9 cellular contexts compared by ENCODE assay signal in genomic region chr6:36986704-36987047, GRCh38. TPM values are rescaled to one million over a fixed set of nuclear protein-coding genes. Genes with fewer than 3 reads are reported as not detected.
DNase-seq lines count a peak whose midpoint lies in the region; ATAC-seq, FAIRE-seq and TF ChIP-seq lines count a peak whose summit lies in the region.
"Had no signal": no experiment of that assay in that cellular context is flagged by ENCODE, and none has a peak within 500 bp of the region (broad histone marks: within the 10 kb centered on the region; RNA-seq: fewer than 3 reads in every experiment).

No MANE protein-coding gene starts in this region.

- no peaks in the 10 kb centered on the region for H3K9me3 ChIP-seq in A549
- H3K9me3 ChIP-seq in thoracic aorta = no peaks in the 10 kb centered on the region

- no peaks in the 10 kb centered on the region for H3K27me3 Mint-ChIP-seq in activated naive CD8-positive, alpha-beta T cell treated with anti-CD3 and anti-CD28 coated beads for 36 hours

- POLR2A ChIA-PET in A549 (lab: Yijun Ruan, JAX) = interaction anchor here (1.0 to 1.5 kb wide), 4 partner anchors 12 to 148 kb away, joined by 3 to 11 read pairs (median 6); partner anchors contain the start of gene PPIL1

- H3K27ac ChIP-seq in A549 (peak overlapping the region; percentile 98 to 100), layer of hippocampus (ENCODE audit: low read depth, low read length) (peak overlapping the region; percentile 99), thoracic aorta (peak overlapping the region; percentile 96 to 97)

- no peak for TF ChIP-seq CTCF in A549 (IDR thresholded peaks at IDR 0.05)
- no peak for TF ChIP-seq CTCF in thoracic aorta (IDR thresholded peaks at IDR 0.05)

- ATAC-seq in A549 = peak; percentile 27 to 42; a peak in 4 of 6 replicates
- no peak for ATAC-seq in thoracic aorta (ENCODE audit: insufficient number of reproducible peaks, low FRiP score, low read depth)
- ATAC-seq in GM19452 (IDR thresholded peaks at IDR 0.05; ENCODE audit: unreplicated experiment) = no peak

- peaks cover 25% of the 10 kb centered on the region for H3K4me1 ChIP-seq in A549
- peaks cover 27 to 44% of the 10 kb centered on the region in 2 donors for H3K4me1 ChIP-seq in thoracic aorta (ENCODE audit: control insufficient read depth in 1 of 2, low read depth in 2 of 2)

- TF ChIP-seq POLR2A in A549 (IDR thresholded peaks at IDR 0.05; ENCODE audit: low read length) = no peak

- H3K4me3 Mint-ChIP-seq in activated naive CD8-positive, alpha-beta T cell treated with anti-CD3 and anti-CD28 coated beads for 36 hours = peak overlapping the region; percentile 97

- CTCF ChIA-PET in A549 (lab: Yijun Ruan, JAX) = interaction anchor here (0.6 to 1.5 kb wide), 2 partner anchors 32 to 185 kb away, joined by 3 read pairs; no protein-coding TSS in a partner anchor

- WGBS in A549 (ENCODE audit: missing lambda C conversion rate) = 11% methylated on average over 6 of the region's 8 CpGs

- H3K27ac Mint-ChIP-seq in activated naive CD8-positive, alpha-beta T cell treated with anti-CD3 and anti-CD28 coated beads for 36 hours = peak overlapping the region; percentile 97

- H3K4me3 ChIP-seq in A549 (peak overlapping the region; percentile 100), H7 (ENCODE audit: insufficient read depth, low read depth, low read length) (peak overlapping the region; percentile 96), thoracic aorta (peak overlapping the region; percentile 99)

- FAIRE-seq in A549 (lab: Jason Lieb, UNC) = no peak

- DNase-seq in A549 (ENCODE audit: low read depth in 1 of 2, low spot score in 1 of 2) (no peak), H7 (no peak), thoracic aorta (ENCODE audit: low spot score) (no peak)
- DNase-seq in activated naive CD8-positive, alpha-beta T cell treated with anti-CD3 and anti-CD28 coated beads for 36 hours = no peak
- DNase-seq in stimulated activated CD4-positive, alpha-beta T cell treated with anti-CD3 and anti-CD28 coated beads, Interleukin-2, amount 100 ng/mL, for 48 hours = no peak
- DNase-seq in activated effector memory CD4-positive, alpha-beta T cell treated with anti-CD3 and anti-CD28 coated beads, Interleukin-2, amount 50 U/mL, for 16 hours = no peak

- H3K36me3 ChIP-seq in H7 (replicated peaks; ENCODE audit: control insufficient read depth, insufficient read depth, low read length) (no peaks in the 10 kb centered on the region), thoracic aorta (no peaks in the 10 kb centered on the region)

- H3K4me2 ChIP-seq in A549 = peak overlapping the region; percentile 81

- peaks cover 4% of the 10 kb centered on the region for H3K36me3 Mint-ChIP-seq in activated naive CD8-positive, alpha-beta T cell treated with anti-CD3 and anti-CD28 coated beads for 36 hours

- H3K4me1 Mint-ChIP-seq in activated naive CD8-positive, alpha-beta T cell treated with anti-CD3 and anti-CD28 coated beads for 36 hours = peaks cover 11% of the 10 kb centered on the region

- TF ChIP-seq EP300 in A549 (IDR thresholded peaks at IDR 0.05) = no peak

- no peaks in the 10 kb centered on the region for H3K9me3 Mint-ChIP-seq in activated naive CD8-positive, alpha-beta T cell treated with anti-CD3 and anti-CD28 coated beads for 36 hours

- H3K27me3 ChIP-seq in H7 (ENCODE audit: control insufficient read depth, insufficient read depth, low read length) (no peaks in the 10 kb centered on the region), layer of hippocampus (ENCODE audit: control insufficient read depth, insufficient read depth, low read length) (no peaks in the 10 kb centered on the region), thoracic aorta (replicated peaks; ENCODE audit: insufficient read depth) (no peaks in the 10 kb centered on the region)

- TF ChIP-seq RAD21 in A549 (conservative IDR thresholded peaks at IDR 0.05 in 1 of 2, IDR thresholded peaks at IDR 0.05 in 1 of 2) = no peak

TF ChIP-seq in A549, 52 proteins besides CTCF, POLR2A, EP300 and RAD21 (continues in another document):
- TF ChIP-seq CBX8 (IDR thresholded peaks at IDR 0.05) = no peak
- TF ChIP-seq ELK1 (IDR thresholded peaks at IDR 0.05; ENCODE audit: low read depth, low read length) = no peak
- no peak for TF ChIP-seq SMC3 (IDR thresholded peaks at IDR 0.05)
- TF ChIP-seq MYC (IDR thresholded peaks at IDR 0.05; ENCODE audit: borderline replicate concordance, low read length) = no peak
- no peak for TF ChIP-seq HMGXB4 (CRISPR knock-in tag; IDR thresholded peaks at IDR 0.05; ENCODE audit: borderline replicate concordance)
- no peak for TF ChIP-seq CEBPB (IDR thresholded peaks at IDR 0.05)
- TF ChIP-seq ESRRA (IDR thresholded peaks at IDR 0.05; ENCODE audit: borderline replicate concordance, low read length) = no peak
- no peak for TF ChIP-seq HOXA7 (CRISPR knock-in tag; IDR thresholded peaks at IDR 0.05)
- TF ChIP-seq MAZ (IDR thresholded peaks at IDR 0.05; ENCODE audit: borderline replicate concordance, low read depth, low read length) = no peak
- TF ChIP-seq EHF (CRISPR knock-in tag; IDR thresholded peaks at IDR 0.05) = no peak
- TF ChIP-seq HES2 (IDR thresholded peaks at IDR 0.05) = no peak
- TF ChIP-seq FOSL2 (IDR thresholded peaks at IDR 0.05) = no peak
- no peak for TF ChIP-seq FOSL2 (CRISPR knock-in tag; IDR thresholded peaks at IDR 0.05)
- TF ChIP-seq PBX3 (IDR thresholded peaks at IDR 0.05) = no peak
- no peak for TF ChIP-seq JUNB (IDR thresholded peaks at IDR 0.05)
- TF ChIP-seq CHD4 (IDR thresholded peaks at IDR 0.05; ENCODE audit: borderline replicate concordance) = no peak
- no peak for TF ChIP-seq TFCP2L1 (CRISPR knock-in tag; IDR thresholded peaks at IDR 0.05)
- no peak for TF ChIP-seq HOXB13 (CRISPR knock-in tag; IDR thresholded peaks at IDR 0.05; ENCODE audit: low read depth)

RNA-seq across cellular contexts. Expression of gene MTCH1, which starts 0.7 kb away (rescaled TPM):
- 65.4 and 69.4 TPM in 2 replicates for polyA plus RNA-seq in A549 (2011; rRNA removed)
- polyA plus RNA-seq in A549 (2012; cell fraction: cytosol; rRNA removed) = 91.5 and 112 TPM in 2 replicates
- 117 and 143 TPM in 2 replicates for polyA plus RNA-seq in A549 (2012; cell fraction: nucleus; rRNA removed)
- polyA plus RNA-seq in A549 (2017; fragmentation: RNase III; extraction: RNeasy Plus Mini Kit Qiagen cat#74134 plus additional on column Dnase treatment) = 99.8 to 112 TPM (median 111 TPM) in 3 replicates
- 86.0 and 88.0 TPM in 2 replicates for polyA minus RNA-seq in A549 (2011; rRNA and poly(A)+ RNA removed)
- total RNA-seq in H7 (2014; rRNA removed; shearing (Covaris generic)) = 286 and 299 TPM in 2 replicates
- total RNA-seq in activated naive CD8-positive, alpha-beta T cell treated with anti-CD3 and anti-CD28 coated beads for 36 hours = 100 to 1,000 TPM; 102 to 103 TPM
- 100 to 1,000 TPM; 237 to 273 TPM for total RNA-seq in thoracic aorta

RNA-seq across cellular contexts. Expression of gene FGD2, which starts 18.8 kb away (rescaled TPM):
- polyA plus RNA-seq in A549 (2011; rRNA removed) = not detected in 2 replicates
- not detected in 2 replicates for polyA plus RNA-seq in A549 (2012; cell fraction: cytosol; rRNA removed)
- polyA plus RNA-seq in A549 (2012; cell fraction: nucleus; rRNA removed) = 0.06 TPM in 1 of 2 replicates, not detected in the other
- polyA plus RNA-seq in A549 (2017; fragmentation: RNase III; extraction: RNeasy Plus Mini Kit Qiagen cat#74134 plus additional on column Dnase treatment) = not detected in 3 replicates
- polyA minus RNA-seq in A549 (2011; rRNA and poly(A)+ RNA removed) = not detected in 2 replicates
- total RNA-seq in H7 (2014; rRNA removed; shearing (Covaris generic)) = 0.04 and 0.17 TPM in 2 replicates
- total RNA-seq in activated naive CD8-positive, alpha-beta T cell treated with anti-CD3 and anti-CD28 coated beads for 36 hours = 1 to 10 TPM; 1.7 to 1.8 TPM
- total RNA-seq in thoracic aorta = 10 to 100 TPM; 27.5 to 52.5 TPM
- total RNA-seq: glomerular endothelial cell had no signal

RNA-seq across cellular contexts. Expression of gene PI16, which starts 32.1 kb away (rescaled TPM):
- not detected in 2 replicates for polyA plus RNA-seq in A549 (2011; rRNA removed)
- polyA plus RNA-seq in A549 (2012; cell fraction: cytosol; rRNA removed) = 0.05 TPM in 1 of 2 replicates, not detected in the other
- polyA plus RNA-seq in A549 (2012; cell fraction: nucleus; rRNA removed) = 0.02 TPM in 1 of 2 replicates, not detected in the other
- polyA plus RNA-seq in A549 (2017; fragmentation: RNase III; extraction: RNeasy Plus Mini Kit Qiagen cat#74134 plus additional on column Dnase treatment) = not detected in 3 replicates
- polyA minus RNA-seq in A549 (2011; rRNA and poly(A)+ RNA removed) = not detected in 2 replicates
- total RNA-seq in H7 (2014; rRNA removed; shearing (Covaris generic)) = not detected in 2 replicates
- total RNA-seq in activated naive CD8-positive, alpha-beta T cell treated with anti-CD3 and anti-CD28 coated beads for 36 hours = under 1 TPM; 0.18 to 0.39 TPM
- 10 to 100 TPM; 44.3 to 89.7 TPM for total RNA-seq in thoracic aorta

Comparison
In these comparisons a context has a peak if more than half of its experiments do, and no peak if none do; other contexts are left out.
1. ATAC-seq: peak in A549 (2 of 2); none in thoracic aorta (single experiment) and GM19452 (single experiment).
2. RNA of gene FGD2, which starts 18.8 kb away (total RNA-seq): 27.5 to 52.5 TPM in thoracic aorta; 1.7 to 1.8 TPM in activated naive CD8-positive, alpha-beta T cell treated with anti-CD3 and anti-CD28 coated beads for 36 hours and 0.04 to 0.17 TPM in H7; every median in the first group is over 10 times any median in the second.
3. RNA of gene PI16, which starts 32.1 kb away (total RNA-seq): 44.3 to 89.7 TPM in thoracic aorta; 0.18 to 0.39 TPM in activated naive CD8-positive, alpha-beta T cell treated with anti-CD3 and anti-CD28 coated beads for 36 hours and not detected in H7; every median in the first group is over 10 times any median in the second.
4. Peak in every context shown above with its lines, with median percentiles within 50 percentile points of each other: H3K27ac ChIP-seq and H3K4me3 ChIP-seq.